Comparison of ENCODE assay signal across 24 cellular contexts in genomic region chr3:31159331-31160039, GRCh38.
DNase-seq lines count a peak whose midpoint lies in the region; FAIRE-seq and TF ChIP-seq lines count a peak whose summit lies in the region.
"Had no signal": no experiment of that assay in that cellular context is flagged by ENCODE, and none has a peak within 500 bp of the region (broad histone marks: within the 10 kb centered on the region; RNA-seq: fewer than 3 reads in every experiment).

No MANE protein-coding gene starts in this region.

- H3K4me1 ChIP-seq in small intestine (ENCODE audit: control insufficient read depth in 2 of 2, insufficient read depth in 1 of 2, low read depth in 1 of 2, low read length in 1 of 2) (no peaks in the 10 kb centered on the region), uterus (no peaks in the 10 kb centered on the region)
- H3K4me1 ChIP-seq: BE2C had no signal

- TF ChIP-seq POLR2A in uterus (IDR thresholded peaks at IDR 0.05): no peak

- DNase-seq in NCI-H1694 (lab: John Stamatoyannopoulos, UW) (peak; percentile 6), NCI-H1694 treated with DMSO at 0.1 percent for 48 hours (lab: John Stamatoyannopoulos, UW) (no peak), bronchial epithelial cell (ENCODE audit: low read depth) (no peak), iris pigment epithelial cell (ENCODE audit: low read depth) (peak; percentile 14), small intestine (peak; percentile 41), NCI-H1417 treated with DMSO at 0.1 percent for 48 hours (lab: John Stamatoyannopoulos, UW) (no peak), uterus (no peak)
- DNase-seq in stimulated activated CD4-positive, alpha-beta T cell treated with anti-CD3 and anti-CD28 coated beads, Interleukin-4, amount 100 ng/mL, for 24 hours: no peak
- DNase-seq: 8988T; BE2C; CD4-positive, CD25-positive, alpha-beta regulatory T cell; COR-L47; DMS53; HCEC 1CT; IMR-90; Karpas-422; NCI-H1436; NCI-H2029 treated with DMSO at 0.1 percent for 48 hours; NCI-H2171; NCI-H748 treated with DMSO at 0.1 percent for 48 hours; OCI-M1; SHP77 had no signal

- 47 to 77% (median 47%) methylated on average over 4 of the region's 4 CpGs for WGBS in small intestine, 3 donors

- H3K36me3 ChIP-seq in bronchial epithelial cell (ENCODE audit: control insufficient read depth, insufficient read depth, low read length): no peaks in the 10 kb centered on the region
- no peaks in the 10 kb centered on the region for H3K36me3 ChIP-seq in small intestine (ENCODE audit: control insufficient read depth in 2 of 2, insufficient read depth in 2 of 2, low read length in 2 of 2)
- no peaks in the 10 kb centered on the region for H3K36me3 ChIP-seq in uterus
- H3K36me3 ChIP-seq: BE2C had no signal

- H3K27me3 ChIP-seq in bronchial epithelial cell (ENCODE audit: control insufficient read depth, insufficient read depth, low read length) (no peaks in the 10 kb centered on the region), small intestine (ENCODE audit: control insufficient read depth in 2 of 2, insufficient read depth in 2 of 2, low read length in 2 of 2) (no peaks in the 10 kb centered on the region), uterus (no peaks in the 10 kb centered on the region)
- H3K27me3 ChIP-seq: BE2C had no signal

- TF ChIP-seq CTCF in bronchial epithelial cell (IDR thresholded peaks at IDR 0.05; ENCODE audit: insufficient read depth, low read length, severe bottlenecking) (no peak), uterus (IDR thresholded peaks at IDR 0.05) (no peak)

- H3K27ac ChIP-seq in small intestine (ENCODE audit: low read depth in 1 of 2, low read length in 1 of 2) (no peak overlapping the region), uterus (no peak overlapping the region)

- no peak overlapping the region for H3K4me3 ChIP-seq in bronchial epithelial cell (ENCODE audit: low read depth, low read length)
- H3K4me3 ChIP-seq in small intestine (ENCODE audit: low read depth in 1 of 2, low read length in 2 of 2): no peak overlapping the region
- H3K4me3 ChIP-seq in uterus: no peak overlapping the region

- FAIRE-seq in bronchial epithelial cell (lab: Jason Lieb, UNC) (peak; percentile 43), small intestine (lab: Jason Lieb, UNC) (no peak)
- FAIRE-seq: GM12891, GM19239 had no signal

- intact Hi-C loops in uterus (cut with DNase I; ENCODE audit: low total_unique reads): no loop called here

- no peaks in the 10 kb centered on the region for H3K9me3 ChIP-seq in small intestine (ENCODE audit: control insufficient read depth, low read depth)
- no peaks in the 10 kb centered on the region for H3K9me3 ChIP-seq in uterus
- H3K9me3 ChIP-seq: BE2C had no signal

Comparison
In these comparisons a context has a peak if more than half of its experiments do, and no peak if none do; other contexts are left out.
1. DNase-seq: peak in NCI-H1694 (single experiment), iris pigment epithelial cell (single experiment) and small intestine (single experiment); none in NCI-H1694 treated with DMSO at 0.1 percent for 48 hours (single experiment), bronchial epithelial cell (single experiment), stimulated activated CD4-positive, alpha-beta T cell treated with anti-CD3 and anti-CD28 coated beads, Interleukin-4, amount 100 ng/mL, for 24 hours (single experiment), NCI-H1417 treated with DMSO at 0.1 percent for 48 hours (single experiment) and uterus (0 of 2).